ENCODE assay signal across 8 cellular contexts in genomic region chr6:53066059-53066406, GRCh38. TPM values are rescaled to one million over a fixed set of nuclear protein-coding genes. Genes with fewer than 3 reads are reported as not detected.
DNase-seq lines count a peak whose midpoint lies in the region; ATAC-seq and TF ChIP-seq lines count a peak whose summit lies in the region.

No MANE protein-coding gene starts in this region.

- no peaks in the 10 kb centered on the region for H3K27me3 ChIP-seq in DOHH2 (ENCODE audit: control insufficient read depth, low read length)
- H3K27me3 ChIP-seq in Karpas-422 (ENCODE audit: low read length) = no peaks in the 10 kb centered on the region
- H3K27me3 ChIP-seq in effector memory CD4-positive, alpha-beta T cell (replicated peaks; ENCODE audit: control insufficient read depth, insufficient read depth, low read length, poor library complexity, severe bottlenecking) = no peaks in the 10 kb centered on the region
- H3K27me3 ChIP-seq in lung (ENCODE audit: control insufficient read depth, insufficient read depth) = no peaks in the 10 kb centered on the region

- H3K4me1 ChIP-seq in DOHH2 (ENCODE audit: control insufficient read depth, low read length) (peaks cover 37% of the 10 kb centered on the region), Karpas-422 (ENCODE audit: low read length) (peaks cover 40% of the 10 kb centered on the region), lung (ENCODE audit: control insufficient read depth in 2 of 2, insufficient read depth in 2 of 2, low read length in 2 of 2) (peaks cover 0 to 14% of the 10 kb centered on the region in 2 donors)
- peaks cover 19% of the 10 kb centered on the region for H3K4me1 ChIP-seq in effector memory CD4-positive, alpha-beta T cell (ENCODE audit: control insufficient read depth, insufficient read depth, low read length, poor library complexity, severe bottlenecking)

- peak overlapping the region; percentile 65 for H2AFZ ChIP-seq in Karpas-422 (ENCODE audit: low read length)

- peaks cover 51% of the 10 kb centered on the region for H3K4me1 Mint-ChIP-seq in activated CD8-positive, alpha-beta T cell treated with anti-CD3 and anti-CD28 coated beads for 36 hours (ENCODE audit: low read depth)

- no peaks in the 10 kb centered on the region for H3F3A ChIP-seq in DOHH2 (ENCODE audit: control insufficient read depth, insufficient read depth)

- H3K36me3 ChIP-seq in DOHH2 (ENCODE audit: control insufficient read depth, low read length) (peaks cover 14% of the 10 kb centered on the region), Karpas-422 (ENCODE audit: insufficient read depth, low read length) (peaks cover 3% of the 10 kb centered on the region; the same call in 1 of the 2 replicates), lung (ENCODE audit: control insufficient read depth in 2 of 2, insufficient read depth in 2 of 2, low read length in 2 of 2) (peaks cover 0 to 1% of the 10 kb centered on the region in 2 donors)
- H3K36me3 ChIP-seq in effector memory CD4-positive, alpha-beta T cell (ENCODE audit: control insufficient read depth, insufficient read depth, low read length) = no peaks in the 10 kb centered on the region

- peak overlapping the region; percentile 94 for H3K4me2 ChIP-seq in DOHH2 (ENCODE audit: low read length)
- peak overlapping the region; percentile 71 for H3K4me2 ChIP-seq in Karpas-422 (ENCODE audit: low read depth, low read length, poor library complexity, severe bottlenecking)

- no peak overlapping the region for H3K27ac ChIP-seq in DOHH2 (ENCODE audit: low read depth, low read length)
- H3K27ac ChIP-seq in Karpas-422 (ENCODE audit: low read length) = peak overlapping the region; percentile 45; the same call in 1 of the 2 replicates
- H3K27ac ChIP-seq in effector memory CD4-positive, alpha-beta T cell (ENCODE audit: insufficient read depth, low read length, poor library complexity, severe bottlenecking) = peak overlapping the region; percentile 77
- H3K27ac ChIP-seq in lung (ENCODE audit: low read depth in 1 of 2, low read length in 1 of 2) = peak overlapping the region; percentile 97

- no peak for ATAC-seq in activated CD8-positive, alpha-beta T cell treated with anti-CD3 and anti-CD28 coated beads for 36 hours
- ATAC-seq in lung (ENCODE audit: insufficient read depth, low FRiP score) = no peak
- no peak for ATAC-seq in GM18909 (IDR thresholded peaks at IDR 0.05; ENCODE audit: poor library complexity, unreplicated experiment)

- peak overlapping the region; percentile 94 for H3K9ac ChIP-seq in Karpas-422 (ENCODE audit: low read length)

- WGBS in lung, 2 donors = 0 to 3% methylated on average over 19 of the region's 19 CpGs

- TF ChIP-seq CTCF in DOHH2 (IDR thresholded peaks at IDR 0.05; ENCODE audit: low read depth, low read length, poor library complexity, severe bottlenecking) = no peak
- no peak for TF ChIP-seq CTCF in activated CD8-positive, alpha-beta T cell treated with anti-CD3 and anti-CD28 coated beads for 36 hours (IDR thresholded peaks at IDR 0.05)
- no peak for TF ChIP-seq CTCF in lung (IDR thresholded peaks at IDR 0.05; ENCODE audit: control extremely low read depth, extremely low read depth)

- POLR2A ChIA-PET in activated CD8-positive, alpha-beta T cell treated with anti-CD3 and anti-CD28 coated beads for 36 hours (lab: Charles Lee) = interaction anchor here (0.7 to 2.0 kb wide), 4 partner anchors 10 to 87 kb away, joined by 3 to 8 read pairs (median 5); partner anchors contain the start of gene GSTA4

- H3K79me2 ChIP-seq in DOHH2 (ENCODE audit: control insufficient read depth, low read length) (peaks cover 42% of the 10 kb centered on the region), Karpas-422 (ENCODE audit: low read length) (peaks cover 52% of the 10 kb centered on the region)

- H3K36me3 Mint-ChIP-seq in activated CD8-positive, alpha-beta T cell treated with anti-CD3 and anti-CD28 coated beads for 36 hours (ENCODE audit: low read depth) = peaks cover 3% of the 10 kb centered on the region

- H4K20me1 ChIP-seq in DOHH2 (ENCODE audit: control insufficient read depth, insufficient read depth, low read depth, low read length) (no peaks in the 10 kb centered on the region; the same call in 1 of the 2 replicates), Karpas-422 (ENCODE audit: insufficient read depth, low read depth, low read length) (peaks cover 6% of the 10 kb centered on the region; the same call in 1 of the 2 replicates)

- H3K9me3 Mint-ChIP-seq in activated CD8-positive, alpha-beta T cell treated with anti-CD3 and anti-CD28 coated beads for 36 hours = no peaks in the 10 kb centered on the region

- CTCF ChIA-PET in activated CD8-positive, alpha-beta T cell treated with anti-CD3 and anti-CD28 coated beads for 36 hours (lab: Charles Lee) = interaction anchor here (0.6 to 3.7 kb wide), 7 partner anchors 15 to 743 kb away, joined by 3 to 25 read pairs (median 3); partner anchors contain the start of gene GSTA4

- peak; percentile 74 for DNase-seq in Karpas-422
- peak; percentile 56 for DNase-seq in activated CD8-positive, alpha-beta T cell treated with anti-CD3 and anti-CD28 coated beads for 36 hours
- no peak for DNase-seq in effector memory CD4-positive, alpha-beta T cell
- peak; percentile 54 for DNase-seq in lung (ENCODE audit: low spot score)
- DNase-seq in stimulated activated CD8-positive, alpha-beta memory T cell treated with anti-CD3 and anti-CD28 coated beads, Interleukin-15, amount 100 ng/mL, for 24 hours (ENCODE audit: low read depth) = peak; percentile 21
- no peak for DNase-seq in LoVo (ENCODE audit: low spot score)

- H3K4me3 ChIP-seq in DOHH2 (ENCODE audit: low read length) (peak overlapping the region; percentile 95), Karpas-422 (ENCODE audit: low read length) (peak overlapping the region; percentile 95), lung (peak overlapping the region; percentile 94)
- peak overlapping the region; percentile 86 for H3K4me3 ChIP-seq in effector memory CD4-positive, alpha-beta T cell (ENCODE audit: insufficient read depth, low read depth, low read length, poor library complexity, severe bottlenecking)

- H3K9me3 ChIP-seq in DOHH2 (ENCODE audit: control insufficient read depth, insufficient read depth, low read length) (no peaks in the 10 kb centered on the region), Karpas-422 (ENCODE audit: low read length) (no peaks in the 10 kb centered on the region), lung (ENCODE audit: control insufficient read depth in 2 of 2, insufficient read depth in 1 of 2, low read length in 1 of 2) (no peaks in the 10 kb centered on the region)
- H3K9me3 ChIP-seq in effector memory CD4-positive, alpha-beta T cell (ENCODE audit: control insufficient read depth, low read length) = no peaks in the 10 kb centered on the region

- H3K4me3 Mint-ChIP-seq in activated CD8-positive, alpha-beta T cell treated with anti-CD3 and anti-CD28 coated beads for 36 hours = peak overlapping the region; percentile 86

- intact Hi-C loops in activated CD8-positive, alpha-beta T cell treated with anti-CD3 and anti-CD28 coated beads for 36 hours (cut with micrococcal nuclease) = no loop called here

- H3K9me2 ChIP-seq in DOHH2 (replicated peaks; ENCODE audit: control insufficient read depth, low read length) = no peaks in the 10 kb centered on the region
- H3K9me2 ChIP-seq in Karpas-422 (replicated peaks; ENCODE audit: insufficient read depth, low read length) = no peaks in the 10 kb centered on the region

- H3K27me3 Mint-ChIP-seq in activated CD8-positive, alpha-beta T cell treated with anti-CD3 and anti-CD28 coated beads for 36 hours = no peaks in the 10 kb centered on the region

- peak overlapping the region; percentile 82 for H3K27ac Mint-ChIP-seq in activated CD8-positive, alpha-beta T cell treated with anti-CD3 and anti-CD28 coated beads for 36 hours

RNA-seq across cellular contexts. Expression of gene FBXO9, which starts 0.8 kb away (rescaled TPM):
- total RNA-seq in Karpas-422 (2014; rRNA removed; shearing (Covaris generic); ENCODE audit: low replicate concordance) = 41.5 and 51.0 TPM in 2 replicates
- total RNA-seq in activated CD8-positive, alpha-beta T cell treated with anti-CD3 and anti-CD28 coated beads for 36 hours = 10 to 100 TPM; 40.8 to 41.6 TPM
- total RNA-seq in lung = 100 to 1,000 TPM in 1 of 2 donors, 10 to 100 TPM in 1; 77.9 to 117 TPM
- 10 to 100 TPM; 26.0 to 63.5 TPM for polyA plus RNA-seq in lung

RNA-seq across cellular contexts. Expression of gene CILK1, which starts 4.4 kb away (rescaled TPM):
- total RNA-seq in Karpas-422 (2014; rRNA removed; shearing (Covaris generic); ENCODE audit: low replicate concordance) = 1.1 and 3.5 TPM in 2 replicates
- 1 to 10 TPM; 6.2 to 6.6 TPM for total RNA-seq in activated CD8-positive, alpha-beta T cell treated with anti-CD3 and anti-CD28 coated beads for 36 hours
- total RNA-seq in lung = 10 to 100 TPM; 12.0 to 27.4 TPM
- polyA plus RNA-seq in lung = 1 to 10 TPM; 4.1 to 6.1 TPM

Comparison
In these comparisons a context has a peak if more than half of its experiments do, and no peak if none do; other contexts are left out.
1. DNase-seq: peak in Karpas-422 (single experiment), activated CD8-positive, alpha-beta T cell treated with anti-CD3 and anti-CD28 coated beads for 36 hours (single experiment), lung (single experiment) and stimulated activated CD8-positive, alpha-beta memory T cell treated with anti-CD3 and anti-CD28 coated beads, Interleukin-15, amount 100 ng/mL, for 24 hours (single experiment); none in effector memory CD4-positive, alpha-beta T cell (0 of 3) and LoVo (single experiment).
2. Peak in every context shown above with its lines, with median percentiles within 50 percentile points of each other: H3K4me3 ChIP-seq.